In the genomic region with DNA sequence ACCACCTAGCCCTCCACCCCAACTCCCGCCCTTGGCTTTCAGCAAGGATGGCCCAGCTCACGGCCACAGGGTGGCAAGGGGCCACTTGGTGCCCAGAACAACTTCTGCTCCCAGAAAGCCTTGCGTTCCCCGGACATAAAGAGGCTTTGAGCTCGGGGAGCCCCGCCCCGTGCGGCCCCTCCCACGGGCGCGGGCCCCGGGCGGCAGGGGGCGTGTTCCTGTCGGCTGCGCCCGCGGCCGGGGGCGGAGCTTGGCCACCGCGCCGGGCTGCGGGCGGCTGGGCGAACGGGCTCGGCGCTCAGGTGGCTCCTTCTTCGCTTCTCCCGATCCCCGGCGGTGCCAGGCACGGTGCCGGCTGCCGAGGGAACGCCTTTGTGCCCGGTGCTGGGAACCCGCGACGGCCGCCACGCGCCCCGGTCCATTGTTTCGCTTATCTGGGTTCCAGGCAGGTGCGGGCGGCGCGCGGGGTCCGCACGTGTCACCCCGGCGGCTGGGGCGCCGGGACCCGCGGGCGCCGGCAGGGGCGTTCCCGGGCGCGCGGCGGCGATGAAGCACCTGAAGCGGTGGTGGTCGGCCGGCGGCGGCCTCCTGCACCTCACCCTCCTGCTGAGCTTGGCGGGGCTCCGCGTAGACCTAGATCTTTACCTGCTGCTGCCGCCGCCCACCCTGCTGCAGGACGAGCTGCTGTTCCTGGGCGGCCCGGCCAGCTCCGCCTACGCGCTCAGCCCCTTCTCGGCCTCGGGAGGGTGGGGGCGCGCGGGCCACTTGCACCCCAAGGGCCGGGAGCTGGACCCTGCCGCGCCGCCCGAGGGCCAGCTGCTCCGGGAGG, we compare ENCODE assay signal across 1 cellular context.
A peak's percentile ranks its signal among the peaks of the same experiment; 100 is the strongest.
TF ChIP-seq lines count a peak whose summit lies in the region.

Gene NFE2L3, plus strand, starts transcription at position 246 of the 829 bp plus-strand sequence. Its CDS starts 301 bp downstream, at position 547.

TF ChIP-seq in HepG2, 621 proteins besides CTCF, POLR2A, EP300 and RAD21 (continued from another document and continues in another):
- TF ChIP-seq ZBTB40 (IDR thresholded peaks at IDR 0.05) = no peak
- TF ChIP-seq ZBTB40 (CRISPR knock-in tag; IDR thresholded peaks at IDR 0.05) = 0 out of 2 replicates have a peak, but pooled peaks have one; percentile 34
- TF ChIP-seq ZKSCAN1 (IDR thresholded peaks at IDR 0.05; ENCODE audit: low read length) = no peak
- no peak; the same call in 1 of the 2 replicates for TF ChIP-seq TMF1 (CRISPR knock-in tag; IDR thresholded peaks at IDR 0.05; ENCODE audit: low read depth)
- TF ChIP-seq NFE2 (CRISPR knock-in tag; IDR thresholded peaks at IDR 0.05) = no peak
- TF ChIP-seq SAP130 (CRISPR knock-in tag; IDR thresholded peaks at IDR 0.05; ENCODE audit: low read depth) = peak; percentile 45; the same call in 1 of the 2 replicates
- TF ChIP-seq HBP1 (CRISPR knock-in tag; IDR thresholded peaks at IDR 0.05; ENCODE audit: low read depth) = no peak
- 0 out of 2 replicates have a peak, but pooled peaks have one; percentile 26 for TF ChIP-seq TGIF2 (CRISPR knock-in tag; IDR thresholded peaks at IDR 0.05)
- no peak for TF ChIP-seq IKZF4 (CRISPR knock-in tag; IDR thresholded peaks at IDR 0.05; ENCODE audit: borderline replicate concordance, low read depth, not compliant biosample characterization)
- TF ChIP-seq, protein P1, sequence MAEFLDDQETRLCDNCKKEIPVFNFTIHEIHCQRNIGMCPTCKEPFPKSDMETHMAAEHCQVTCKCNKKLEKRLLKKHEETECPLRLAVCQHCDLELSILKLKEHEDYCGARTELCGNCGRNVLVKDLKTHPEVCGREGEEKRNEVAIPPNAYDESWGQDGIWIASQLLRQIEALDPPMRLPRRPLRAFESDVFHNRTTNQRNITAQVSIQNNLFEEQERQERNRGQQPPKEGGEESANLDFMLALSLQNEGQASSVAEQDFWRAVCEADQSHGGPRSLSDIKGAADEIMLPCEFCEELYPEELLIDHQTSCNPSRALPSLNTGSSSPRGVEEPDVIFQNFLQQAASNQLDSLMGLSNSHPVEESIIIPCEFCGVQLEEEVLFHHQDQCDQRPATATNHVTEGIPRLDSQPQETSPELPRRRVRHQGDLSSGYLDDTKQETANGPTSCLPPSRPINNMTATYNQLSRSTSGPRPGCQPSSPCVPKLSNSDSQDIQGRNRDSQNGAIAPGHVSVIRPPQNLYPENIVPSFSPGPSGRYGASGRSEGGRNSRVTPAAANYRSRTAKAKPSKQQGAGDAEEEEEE (CRISPR knock-in tag; IDR thresholded peaks at IDR 0.05; ENCODE audit: borderline replicate concordance) = no peak
- TF ChIP-seq SP5 (CRISPR knock-in tag; IDR thresholded peaks at IDR 0.05; ENCODE audit: borderline replicate concordance, low read depth) = peak; percentile 46; the same call in 1 of the 2 replicates
- 0 out of 2 replicates have a peak, but pooled peaks have one; percentile 31 for TF ChIP-seq CBFB (CRISPR knock-in tag; IDR thresholded peaks at IDR 0.05)
- no peak for TF ChIP-seq ZSCAN22 (CRISPR knock-in tag; IDR thresholded peaks at IDR 0.05)
- TF ChIP-seq ZBTB7A (CRISPR knock-in tag; IDR thresholded peaks at IDR 0.05) = 0 out of 2 replicates have a peak, but pooled peaks have one; percentile 17
- TF ChIP-seq, protein P2, sequence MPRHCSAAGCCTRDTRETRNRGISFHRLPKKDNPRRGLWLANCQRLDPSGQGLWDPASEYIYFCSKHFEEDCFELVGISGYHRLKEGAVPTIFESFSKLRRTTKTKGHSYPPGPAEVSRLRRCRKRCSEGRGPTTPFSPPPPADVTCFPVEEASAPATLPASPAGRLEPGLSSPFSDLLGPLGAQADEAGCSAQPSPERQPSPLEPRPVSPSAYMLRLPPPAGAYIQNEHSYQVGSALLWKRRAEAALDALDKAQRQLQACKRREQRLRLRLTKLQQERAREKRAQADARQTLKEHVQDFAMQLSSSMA (CRISPR knock-in tag; IDR thresholded peaks at IDR 0.05) = no peak
- no peak for TF ChIP-seq ESRRA (CRISPR knock-in tag; IDR thresholded peaks at IDR 0.05; ENCODE audit: low read depth)
- no peak for TF ChIP-seq ZNF460 (CRISPR knock-in tag; IDR thresholded peaks at IDR 0.05; ENCODE audit: borderline replicate concordance)
- no peak for TF ChIP-seq THYN1 (CRISPR knock-in tag; IDR thresholded peaks at IDR 0.05; ENCODE audit: borderline replicate concordance, low read depth)
- TF ChIP-seq SRY (CRISPR knock-in tag; IDR thresholded peaks at IDR 0.05) = 0 out of 2 replicates have a peak, but pooled peaks have one; percentile 34
- TF ChIP-seq, protein P3, sequence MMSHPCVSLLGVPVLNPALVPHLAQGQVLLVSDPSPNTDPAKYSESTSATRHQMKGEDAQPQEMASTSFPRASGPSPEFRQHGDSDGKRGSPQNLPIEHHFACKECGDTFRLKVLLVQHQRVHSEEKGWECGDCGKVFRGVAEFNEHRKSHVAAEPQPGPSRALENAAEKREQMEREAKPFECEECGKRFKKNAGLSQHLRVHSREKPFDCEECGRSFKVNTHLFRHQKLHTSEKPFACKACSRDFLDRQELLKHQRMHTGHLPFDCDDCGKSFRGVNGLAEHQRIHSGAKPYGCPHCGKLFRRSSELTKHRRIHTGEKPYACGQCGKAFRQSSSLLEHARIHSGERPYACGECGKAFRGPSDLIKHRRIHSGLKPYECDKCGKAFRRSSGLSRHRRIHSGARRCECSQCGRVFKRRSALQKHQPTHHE (CRISPR knock-in tag; IDR thresholded peaks at IDR 0.05; ENCODE audit: borderline replicate concordance) = no peak
- no peak for TF ChIP-seq FOXC1 (CRISPR knock-in tag; IDR thresholded peaks at IDR 0.05; ENCODE audit: borderline replicate concordance)
- 0 out of 2 replicates have a peak, but pooled peaks have one; percentile 26 for TF ChIP-seq GATAD2A (CRISPR knock-in tag; IDR thresholded peaks at IDR 0.05)
- TF ChIP-seq ZNF160 (CRISPR knock-in tag; IDR thresholded peaks at IDR 0.05) = no peak
- TF ChIP-seq, protein P4, sequence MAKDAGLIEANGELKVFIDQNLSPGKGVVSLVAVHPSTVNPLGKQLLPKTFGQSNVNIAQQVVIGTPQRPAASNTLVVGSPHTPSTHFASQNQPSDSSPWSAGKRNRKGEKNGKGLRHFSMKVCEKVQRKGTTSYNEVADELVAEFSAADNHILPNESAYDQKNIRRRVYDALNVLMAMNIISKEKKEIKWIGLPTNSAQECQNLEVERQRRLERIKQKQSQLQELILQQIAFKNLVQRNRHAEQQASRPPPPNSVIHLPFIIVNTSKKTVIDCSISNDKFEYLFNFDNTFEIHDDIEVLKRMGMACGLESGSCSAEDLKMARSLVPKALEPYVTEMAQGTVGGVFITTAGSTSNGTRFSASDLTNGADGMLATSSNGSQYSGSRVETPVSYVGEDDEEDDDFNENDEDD (CRISPR knock-in tag; IDR thresholded peaks at IDR 0.05; ENCODE audit: borderline replicate concordance) = peak; percentile 27; the same call in 1 of the 2 replicates
- no peak for TF ChIP-seq RELA (CRISPR knock-in tag; IDR thresholded peaks at IDR 0.05)
- TF ChIP-seq, protein P5, sequence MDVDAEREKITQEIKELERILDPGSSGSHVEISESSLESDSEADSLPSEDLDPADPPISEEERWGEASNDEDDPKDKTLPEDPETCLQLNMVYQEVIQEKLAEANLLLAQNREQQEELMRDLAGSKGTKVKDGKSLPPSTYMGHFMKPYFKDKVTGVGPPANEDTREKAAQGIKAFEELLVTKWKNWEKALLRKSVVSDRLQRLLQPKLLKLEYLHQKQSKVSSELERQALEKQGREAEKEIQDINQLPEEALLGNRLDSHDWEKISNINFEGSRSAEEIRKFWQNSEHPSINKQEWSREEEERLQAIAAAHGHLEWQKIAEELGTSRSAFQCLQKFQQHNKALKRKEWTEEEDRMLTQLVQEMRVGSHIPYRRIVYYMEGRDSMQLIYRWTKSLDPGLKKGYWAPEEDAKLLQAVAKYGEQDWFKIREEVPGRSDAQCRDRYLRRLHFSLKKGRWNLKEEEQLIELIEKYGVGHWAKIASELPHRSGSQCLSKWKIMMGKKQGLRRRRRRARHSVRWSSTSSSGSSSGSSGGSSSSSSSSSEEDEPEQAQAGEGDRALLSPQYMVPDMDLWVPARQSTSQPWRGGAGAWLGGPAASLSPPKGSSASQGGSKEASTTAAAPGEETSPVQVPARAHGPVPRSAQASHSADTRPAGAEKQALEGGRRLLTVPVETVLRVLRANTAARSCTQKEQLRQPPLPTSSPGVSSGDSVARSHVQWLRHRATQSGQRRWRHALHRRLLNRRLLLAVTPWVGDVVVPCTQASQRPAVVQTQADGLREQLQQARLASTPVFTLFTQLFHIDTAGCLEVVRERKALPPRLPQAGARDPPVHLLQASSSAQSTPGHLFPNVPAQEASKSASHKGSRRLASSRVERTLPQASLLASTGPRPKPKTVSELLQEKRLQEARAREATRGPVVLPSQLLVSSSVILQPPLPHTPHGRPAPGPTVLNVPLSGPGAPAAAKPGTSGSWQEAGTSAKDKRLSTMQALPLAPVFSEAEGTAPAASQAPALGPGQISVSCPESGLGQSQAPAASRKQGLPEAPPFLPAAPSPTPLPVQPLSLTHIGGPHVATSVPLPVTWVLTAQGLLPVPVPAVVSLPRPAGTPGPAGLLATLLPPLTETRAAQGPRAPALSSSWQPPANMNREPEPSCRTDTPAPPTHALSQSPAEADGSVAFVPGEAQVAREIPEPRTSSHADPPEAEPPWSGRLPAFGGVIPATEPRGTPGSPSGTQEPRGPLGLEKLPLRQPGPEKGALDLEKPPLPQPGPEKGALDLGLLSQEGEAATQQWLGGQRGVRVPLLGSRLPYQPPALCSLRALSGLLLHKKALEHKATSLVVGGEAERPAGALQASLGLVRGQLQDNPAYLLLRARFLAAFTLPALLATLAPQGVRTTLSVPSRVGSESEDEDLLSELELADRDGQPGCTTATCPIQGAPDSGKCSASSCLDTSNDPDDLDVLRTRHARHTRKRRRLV (CRISPR knock-in tag; IDR thresholded peaks at IDR 0.05) = no peak
- 0 out of 2 replicates have a peak, but pooled peaks have one; percentile 48 for TF ChIP-seq ZNF446 (CRISPR knock-in tag; IDR thresholded peaks at IDR 0.05)
